Comparison of ENCODE assay signal across 1 cellular context in genomic region chr16:57660715-57661463, GRCh38.
A peak's percentile ranks its signal among the peaks of the same experiment; 100 is the strongest.
TF ChIP-seq lines count a peak whose summit lies in the region.

No MANE protein-coding gene starts in this region.

TF ChIP-seq in HepG2, 621 proteins besides CTCF, POLR2A, EP300 and RAD21 (continued from another document and continues in another):
- TF ChIP-seq ZBED4 (CRISPR knock-in tag; IDR thresholded peaks at IDR 0.05; ENCODE audit: borderline replicate concordance): 0 out of 2 replicates have a peak, but pooled peaks have one; percentile 63
- TF ChIP-seq FLYWCH1 (CRISPR knock-in tag; IDR thresholded peaks at IDR 0.05): no peak
- no peak for TF ChIP-seq ARID3A (IDR thresholded peaks at IDR 0.05; ENCODE audit: low read depth, low read length)
- no peak for TF ChIP-seq GABPA (IDR thresholded peaks at IDR 0.05; ENCODE audit: low read depth, low read length)
- TF ChIP-seq GABPA (CRISPR knock-in tag; IDR thresholded peaks at IDR 0.05; ENCODE audit: low read depth): peak; percentile 85
- no peak for TF ChIP-seq ZNF780A (CRISPR knock-in tag; IDR thresholded peaks at IDR 0.05)
- peak; percentile 24; the same call in 1 of the 2 replicates for TF ChIP-seq ZNF318 (CRISPR knock-in tag; IDR thresholded peaks at IDR 0.05)
- TF ChIP-seq ZNF569 (CRISPR knock-in tag; IDR thresholded peaks at IDR 0.05; ENCODE audit: borderline replicate concordance): no peak
- peak; percentile 77 for TF ChIP-seq PHF21A (CRISPR knock-in tag; IDR thresholded peaks at IDR 0.05)
- no peak for TF ChIP-seq TIGD3 (CRISPR knock-in tag; IDR thresholded peaks at IDR 0.05; ENCODE audit: borderline replicate concordance)
- no peak for TF ChIP-seq ZBTB2 (CRISPR knock-in tag; IDR thresholded peaks at IDR 0.05; ENCODE audit: low read depth)
- TF ChIP-seq ZBTB3 (CRISPR knock-in tag; IDR thresholded peaks at IDR 0.05; ENCODE audit: borderline replicate concordance, low read depth): no peak
- no peak for TF ChIP-seq CENPBD1 (CRISPR knock-in tag; IDR thresholded peaks at IDR 0.05; ENCODE audit: borderline replicate concordance, low read depth)
- no peak for TF ChIP-seq ZNF282 (IDR thresholded peaks at IDR 0.05; ENCODE audit: partially characterized antibody)
- no peak; the same call in none of the 2 replicates for TF ChIP-seq ZNF644 (CRISPR knock-in tag; IDR thresholded peaks at IDR 0.05; ENCODE audit: low read depth)
- no peak for TF ChIP-seq BATF2 (CRISPR knock-in tag; IDR thresholded peaks at IDR 0.05)
- no peak for TF ChIP-seq KAT7 (CRISPR knock-in tag; IDR thresholded peaks at IDR 0.05; ENCODE audit: borderline replicate concordance)
- no peak for TF ChIP-seq ZNF354B (CRISPR knock-in tag; IDR thresholded peaks at IDR 0.05)
- peak; percentile 65; the same call in 1 of the 2 replicates for TF ChIP-seq HIC2 (CRISPR knock-in tag; IDR thresholded peaks at IDR 0.05; ENCODE audit: low read depth)
- no peak for TF ChIP-seq ELK4 (CRISPR knock-in tag; IDR thresholded peaks at IDR 0.05; ENCODE audit: borderline replicate concordance)
- TF ChIP-seq ZFP1 (CRISPR knock-in tag; IDR thresholded peaks at IDR 0.05): no peak
- TF ChIP-seq BORCS8-MEF2B (CRISPR knock-in tag; IDR thresholded peaks at IDR 0.05): no peak
- no peak for TF ChIP-seq RERE (CRISPR knock-in tag; IDR thresholded peaks at IDR 0.05; ENCODE audit: low read depth)
